Comparison of ENCODE assay signal across 8 cellular contexts in the genomic region with DNA sequence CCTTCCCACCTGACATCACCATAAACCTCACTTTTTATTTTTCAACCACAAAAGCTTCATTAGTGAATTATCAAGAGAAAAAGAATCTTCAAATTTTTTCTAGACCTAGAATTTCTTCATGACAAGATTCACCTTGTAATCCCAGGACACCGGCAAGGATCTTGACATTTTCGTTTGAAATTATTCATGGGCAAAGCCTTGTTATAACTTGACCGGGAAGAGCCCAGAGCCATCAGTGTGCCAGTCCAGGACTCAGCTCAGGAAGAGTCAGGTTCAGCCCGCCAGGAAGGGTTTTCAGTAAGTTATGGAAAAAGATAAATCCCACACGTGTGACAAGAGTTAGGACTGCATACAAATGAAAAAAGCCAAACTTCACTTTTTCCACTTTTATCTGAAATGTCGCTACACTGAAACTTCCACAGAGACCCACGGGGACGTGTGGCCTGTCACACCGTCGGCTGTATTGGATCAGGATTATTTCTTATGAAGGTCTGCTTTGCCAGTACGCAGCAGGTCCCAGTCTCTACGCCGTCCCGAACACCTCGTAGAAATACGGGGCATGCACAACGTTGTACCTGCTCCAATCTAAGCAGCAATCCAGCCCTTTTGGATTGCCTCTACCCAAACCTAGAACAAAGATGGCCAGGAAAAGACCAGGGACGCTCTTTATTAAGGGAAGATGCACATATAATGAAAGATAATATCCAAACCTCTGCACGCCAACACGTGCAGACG. TPM values are rescaled to one million over a fixed set of nuclear protein-coding genes. Genes with fewer than 3 reads are reported as not detected.
DNase-seq lines count a peak whose midpoint lies in the region; ATAC-seq, FAIRE-seq and TF ChIP-seq lines count a peak whose summit lies in the region.

No MANE protein-coding gene starts in this region.

- peaks cover 10% of the 10 kb centered on the region for H3K4me1 Mint-ChIP-seq in CD4-positive, alpha-beta T cell (ENCODE audit: low read depth)
- H3K4me1 Mint-ChIP-seq in neural progenitor cell, result peaks cover 42% of the 10 kb centered on the region

- no peaks in the 10 kb centered on the region for H4K20me1 ChIP-seq in neural progenitor cell (ENCODE audit: low read depth)

- no peak overlapping the region for H3K27ac ChIP-seq in CD4-positive, alpha-beta T cell (ENCODE audit: low read depth, low read length)
- H3K27ac ChIP-seq in Panc1 (ENCODE audit: low read length) (no peak overlapping the region), epithelial cell of prostate (peak overlapping the region; percentile 96), neural progenitor cell (no peak overlapping the region)

- peaks cover 81% of the 10 kb centered on the region for H3K27me3 Mint-ChIP-seq in CD4-positive, alpha-beta T cell
- peaks cover 12% of the 10 kb centered on the region for H3K27me3 Mint-ChIP-seq in neural progenitor cell (ENCODE audit: insufficient read depth, low read depth)

- TSS peak; percentile 71 for BruUV-seq in Panc1 (replicated peaks; lab: Mats Ljungman, UMichigan)

- no peak for FAIRE-seq in GM19239 (lab: Jason Lieb, UNC)
- FAIRE-seq in H54 (lab: Jason Lieb, UNC), result no peak

- H3K4me3 ChIP-seq in Panc1 (ENCODE audit: low read depth in 2 of 2, low read length in 2 of 2) (peak overlapping the region; percentile 61 to 62), neural progenitor cell (peak overlapping the region; percentile 84)

- H3K36me3 Mint-ChIP-seq in CD4-positive, alpha-beta T cell (ENCODE audit: low read depth), result no peaks in the 10 kb centered on the region
- peaks cover 11% of the 10 kb centered on the region for H3K36me3 Mint-ChIP-seq in neural progenitor cell

- no peaks in the 10 kb centered on the region for H3K9me3 Mint-ChIP-seq in CD4-positive, alpha-beta T cell
- H3K9me3 Mint-ChIP-seq in neural progenitor cell, result no peaks in the 10 kb centered on the region

- intact Hi-C loops in CD4-positive, alpha-beta T cell (cut with DNase I, micrococcal nuclease), result no loop called here
- intact Hi-C loops in Panc1 (cut with micrococcal nuclease; ENCODE audit: unreplicated experiment), result no loop called here

- peak overlapping the region; percentile 96 for H2AFZ ChIP-seq in neural progenitor cell (replicated peaks)

- no peaks in the 10 kb centered on the region; the same call in 1 of the 2 replicates for H3K36me3 ChIP-seq in Panc1 (ENCODE audit: control insufficient read depth, insufficient read depth, low read length)
- no peaks in the 10 kb centered on the region for H3K36me3 ChIP-seq in neural progenitor cell

- CTCF ChIA-PET in CD4-positive, alpha-beta T cell (lab: Charles Lee), result no interaction called here
- CTCF ChIA-PET in Panc1 (lab: Charles Lee), result interaction anchor here (0.7 kb wide), 1 partner anchor 26 kb away, joined by 3 read pairs; no protein-coding TSS in a partner anchor

- no peaks in the 10 kb centered on the region for H3K9me3 ChIP-seq in CD4-positive, alpha-beta T cell (ENCODE audit: control insufficient read depth, low read length)
- no peaks in the 10 kb centered on the region for H3K9me3 ChIP-seq in Panc1 (ENCODE audit: control insufficient read depth, insufficient read depth, low read depth, low read length)
- no peaks in the 10 kb centered on the region for H3K9me3 ChIP-seq in neural progenitor cell (ENCODE audit: low read depth)

- no peak for ATAC-seq in CD4-positive, alpha-beta T cell (ENCODE audit: poor library complexity)
- peak; percentile 5; the same call in 1 of the 2 replicates for ATAC-seq in Panc1

- in situ Hi-C loops in Panc1 (cut with HindIII; ENCODE audit: low pct_unique_long_range_greater_than_20kb, low sequenced_read_pairs), result no loop called here

- no peak for DNase-seq in CD4-positive, alpha-beta T cell
- DNase-seq in Panc1 (ENCODE audit: low read depth, low spot score) (no peak), epithelial cell of prostate (ENCODE audit: low read depth, low spot score) (no peak), neural progenitor cell (ENCODE audit: low spot score) (no peak), NCI-H1930 (lab: John Stamatoyannopoulos, UW) (no peak), GM19239 (ENCODE audit: insufficient read length, low spot score) (no peak), H54 (ENCODE audit: insufficient read length, low spot score) (no peak), NCI-H187 (lab: John Stamatoyannopoulos, UW) (no peak)

- no peaks in the 10 kb centered on the region for H3K79me2 ChIP-seq in neural progenitor cell (ENCODE audit: low read depth)

- H3K27me3 ChIP-seq in CD4-positive, alpha-beta T cell (ENCODE audit: control insufficient read depth, insufficient read depth, low read length), result peaks cover 76% of the 10 kb centered on the region
- H3K27me3 ChIP-seq in Panc1 (ENCODE audit: control insufficient read depth, insufficient read depth, low read length) (peaks cover 5% of the 10 kb centered on the region; the same call in 1 of the 2 replicates), neural progenitor cell (peaks cover 59% of the 10 kb centered on the region)

- peak overlapping the region; percentile 86 for H3K4me2 ChIP-seq in neural progenitor cell

- H3K4me3 Mint-ChIP-seq in CD4-positive, alpha-beta T cell, result peak overlapping the region; percentile 64
- H3K4me3 Mint-ChIP-seq in neural progenitor cell, result peak overlapping the region; percentile 92

- POLR2A ChIA-PET in CD4-positive, alpha-beta T cell (lab: Charles Lee), result no interaction called here
- POLR2A ChIA-PET in Panc1 (lab: Charles Lee), result no interaction called here

- no peak for TF ChIP-seq POLR2A in H54 (IDR thresholded peaks at IDR 0.05; ENCODE audit: low read depth, low read length)

- peaks cover 14% of the 10 kb centered on the region for H3F3A ChIP-seq in neural progenitor cell (ENCODE audit: low read depth)

- H3K4me1 ChIP-seq in Panc1 (ENCODE audit: control insufficient read depth, insufficient read depth, low read length) (peaks cover 4% of the 10 kb centered on the region; the same call in 1 of the 2 replicates), neural progenitor cell (no peaks in the 10 kb centered on the region)

- no peak overlapping the region for H3K9ac ChIP-seq in neural progenitor cell

- H3K27ac Mint-ChIP-seq in CD4-positive, alpha-beta T cell, result no peak overlapping the region
- H3K27ac Mint-ChIP-seq in neural progenitor cell, result peak overlapping the region; percentile 70

- no peak for TF ChIP-seq CTCF in CD4-positive, alpha-beta T cell (IDR thresholded peaks at IDR 0.05)
- TF ChIP-seq CTCF in Panc1 (IDR thresholded peaks at IDR 0.05) (no peak), neural progenitor cell (IDR thresholded peaks at IDR 0.05) (no peak)

RNA-seq across cellular contexts. Expression of a gene that starts 1.0 kb away (rescaled TPM):
- total RNA-seq in CD4-positive, alpha-beta T cell, result not detected
- total RNA-seq in Panc1 (2021; ENCODE audit: unreplicated experiment) (2.6 TPM), neural progenitor cell (ENCODE audit: low replicate concordance) (2.3 and 6.4 TPM in 2 replicates)
- 1.6 TPM for polyA plus RNA-seq in Panc1 (2012; ENCODE audit: insufficient read length)
